Comparison of ENCODE assay signal across 30 cellular contexts in genomic region chr4:158941321-158941720, GRCh38.
"Had no signal": no experiment of that assay in that cellular context is flagged by ENCODE, and none has a peak within 500 bp of the region (broad histone marks: within the 10 kb centered on the region; RNA-seq: fewer than 3 reads in every experiment).

No MANE protein-coding gene starts in this region.

- H3K4me3 ChIP-seq: ovary, psoas muscle, right lobe of liver, sigmoid colon, stomach, thoracic aorta, thyroid gland, tibial nerve, upper lobe of right lung, uterus had no signal

- H3K27ac ChIP-seq: ovary, parathyroid adenoma, psoas muscle, right lobe of liver, sigmoid colon, stomach, thoracic aorta, thyroid gland, tibial nerve, upper lobe of right lung, uterus had no signal

- H3K9ac ChIP-seq: parathyroid adenoma had no signal

- H3K79me2 ChIP-seq: parathyroid adenoma had no signal

- H3K27me3 ChIP-seq: ovary, right lobe of liver, sigmoid colon, stomach, thyroid gland, tibial nerve, upper lobe of right lung, uterus had no signal

- H3K36me3 ChIP-seq: ovary, right lobe of liver, sigmoid colon, stomach, thoracic aorta, thyroid gland, tibial nerve, upper lobe of right lung, uterus had no signal

- H3K36me3 Mint-ChIP-seq: naive B cell; naive thymus-derived CD8-positive, alpha-beta T cell; stimulated activated naive B cell treated with anti-CD40 and anti-IgM and Interleukin-4, amounts not matched to agents 10 μg/mL and 1 μg/mL and 100 μg/mL, for 72 hours; type B pancreatic cell had no signal

- DNase-seq: naive B cell; naive thymus-derived CD8-positive, alpha-beta T cell; nephron progenitor cell; occipital lobe; ovary; posterior cingulate gyrus; psoas muscle; right cardiac atrium; right lobe of liver; sigmoid colon; small intestine; stimulated activated CD4-positive, alpha-beta T cell treated with anti-CD3 and anti-CD28 coated beads, Interleukin-12 subunit alpha, Interleukin-12 subunit beta, amount 100 ng/mL, for 4 hours; stimulated activated CD4-positive, alpha-beta T cell treated with anti-CD3 and anti-CD28 coated beads, Interleukin-1b, Interleukin-23, amount 100 ng/mL, for 48 hours; stimulated activated CD4-positive, alpha-beta T cell treated with anti-CD3 and anti-CD28 coated beads, Interleukin-4, amount 100 ng/mL, for 1 hour; stimulated activated CD4-positive, alpha-beta T cell treated with anti-CD3 and anti-CD28 coated beads, Interleukin-4, amount 100 ng/mL, for 4 hours; stimulated activated CD8-positive, alpha-beta memory T cell treated with anti-CD3 and anti-CD28 coated beads, Interleukin-4, amount 100 ng/mL, for 48 hours; stimulated activated naive B cell treated with anti-CD40 and anti-IgM and Interleukin-4, amounts not matched to agents 10 μg/mL and 1 μg/mL and 100 μg/mL, for 72 hours; stimulated activated naive CD4-positive, alpha-beta T cell treated with Interleukin-2 at 50 U/mL for 16 hours; stomach; thyroid gland; upper lobe of right lung; uterus had no signal

- H3K4me1 ChIP-seq: parathyroid adenoma, psoas muscle, sigmoid colon, thyroid gland, upper lobe of right lung, uterus had no signal

- H3K9me3 Mint-ChIP-seq: naive B cell; natural killer cell treated with Interleukin-12 subunit alpha and Interleukin-12 subunit beta and Interleukin-15 and Interleukin-18, amount 100 ng/mL, for 72 hours; nephron progenitor cell; stimulated activated naive B cell treated with anti-CD40 and anti-IgM and Interleukin-4, amounts not matched to agents 10 μg/mL and 1 μg/mL and 100 μg/mL, for 72 hours; stimulated activated naive CD8-positive, alpha-beta T cell treated with anti-CD3 and anti-CD28 coated beads, Interleukin-15, Interleukin-2, amounts not matched to agents 100 ng/mL and 50 ng/mL, for 24 hours had no signal

- H2AFZ ChIP-seq: parathyroid adenoma had no signal

- H3K4me1 Mint-ChIP-seq: naive B cell; naive thymus-derived CD8-positive, alpha-beta T cell; neural crest cell; stimulated activated naive B cell treated with anti-CD40 and anti-IgM and Interleukin-4, amounts not matched to agents 10 μg/mL and 1 μg/mL and 100 μg/mL, for 72 hours had no signal

- H3K27me3 Mint-ChIP-seq: progenitor cell of endocrine pancreas had no signal

- ATAC-seq: naive thymus-derived CD8-positive, alpha-beta T cell; natural killer cell treated with Interleukin-12 subunit alpha and Interleukin-12 subunit beta and Interleukin-15 and Interleukin-18, amount 100 ng/mL, for 72 hours; psoas muscle; right cardiac atrium; right lobe of liver; stimulated activated naive B cell treated with anti-CD40 and anti-IgM and Interleukin-4, amounts not matched to agents 10 μg/mL and 1 μg/mL and 100 μg/mL, for 72 hours; upper lobe of right lung had no signal

- H3K9me3 ChIP-seq: ovary, psoas muscle, right lobe of liver, sigmoid colon, stomach, thoracic aorta, thyroid gland, tibial nerve, upper lobe of right lung, uterus had no signal

- H3K4me3 Mint-ChIP-seq: naive B cell; naive thymus-derived CD8-positive, alpha-beta T cell; natural killer cell treated with Interleukin-12 subunit alpha and Interleukin-12 subunit beta and Interleukin-15 and Interleukin-18, amount 100 ng/mL, for 72 hours; nephron progenitor cell; neural crest cell; stimulated activated naive B cell treated with anti-CD40 and anti-IgM and Interleukin-4, amounts not matched to agents 10 μg/mL and 1 μg/mL and 100 μg/mL, for 72 hours; stimulated activated naive CD8-positive, alpha-beta T cell treated with anti-CD3 and anti-CD28 coated beads, Interleukin-15, Interleukin-2, amounts not matched to agents 100 ng/mL and 50 ng/mL, for 24 hours; type B pancreatic cell had no signal

- H3K27ac Mint-ChIP-seq: naive B cell; naive thymus-derived CD8-positive, alpha-beta T cell; natural killer cell treated with Interleukin-12 subunit alpha and Interleukin-12 subunit beta and Interleukin-15 and Interleukin-18, amount 100 ng/mL, for 72 hours; nephron progenitor cell; progenitor cell of endocrine pancreas; stimulated activated naive B cell treated with anti-CD40 and anti-IgM and Interleukin-4, amounts not matched to agents 10 μg/mL and 1 μg/mL and 100 μg/mL, for 72 hours; stimulated activated naive CD8-positive, alpha-beta T cell treated with anti-CD3 and anti-CD28 coated beads, Interleukin-15, Interleukin-2, amounts not matched to agents 100 ng/mL and 50 ng/mL, for 24 hours; type B pancreatic cell had no signal
